Comparison of ENCODE assay signal across 1 cellular context in the genomic region with DNA sequence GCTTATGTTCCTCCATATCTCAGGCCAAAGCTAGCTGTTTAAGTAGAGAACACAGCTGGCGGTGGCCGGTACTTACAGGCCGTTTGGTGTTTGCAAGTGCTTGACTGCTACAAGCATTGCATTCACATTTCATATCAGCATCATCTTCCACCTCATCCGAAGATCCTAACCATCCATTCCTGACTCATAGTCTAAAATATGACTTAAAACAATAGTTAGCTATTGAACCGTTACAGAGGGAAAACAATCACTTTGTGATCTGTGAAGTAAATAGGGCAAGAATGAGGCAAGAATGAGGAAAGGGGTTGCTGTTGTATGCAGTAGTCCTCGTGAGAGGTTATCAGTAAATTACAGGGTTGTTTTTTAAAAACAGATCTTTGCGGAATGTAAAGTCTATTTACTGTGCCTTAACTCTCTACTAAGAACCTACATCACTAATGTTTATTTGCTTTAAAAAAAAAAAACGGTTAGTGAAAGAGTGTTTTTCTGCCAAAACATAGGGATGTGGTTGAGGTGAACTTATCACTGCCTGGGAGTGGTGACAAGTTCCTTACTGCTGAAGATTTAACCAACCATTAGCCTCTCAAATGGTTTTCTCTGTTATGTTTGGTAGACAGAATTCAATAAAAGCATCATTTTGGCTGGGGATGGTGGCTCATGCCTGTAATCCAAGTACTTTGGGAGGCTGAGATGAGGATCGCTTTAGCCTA.
A peak's percentile ranks its signal among the peaks of the same experiment; 100 is the strongest.
TF ChIP-seq lines count a peak whose summit lies in the region.

No MANE protein-coding gene starts in this region.

TF ChIP-seq in SK-N-SH, 30 proteins besides CTCF, POLR2A, EP300 and RAD21 (continued from another document):
- TF ChIP-seq, protein P1, sequence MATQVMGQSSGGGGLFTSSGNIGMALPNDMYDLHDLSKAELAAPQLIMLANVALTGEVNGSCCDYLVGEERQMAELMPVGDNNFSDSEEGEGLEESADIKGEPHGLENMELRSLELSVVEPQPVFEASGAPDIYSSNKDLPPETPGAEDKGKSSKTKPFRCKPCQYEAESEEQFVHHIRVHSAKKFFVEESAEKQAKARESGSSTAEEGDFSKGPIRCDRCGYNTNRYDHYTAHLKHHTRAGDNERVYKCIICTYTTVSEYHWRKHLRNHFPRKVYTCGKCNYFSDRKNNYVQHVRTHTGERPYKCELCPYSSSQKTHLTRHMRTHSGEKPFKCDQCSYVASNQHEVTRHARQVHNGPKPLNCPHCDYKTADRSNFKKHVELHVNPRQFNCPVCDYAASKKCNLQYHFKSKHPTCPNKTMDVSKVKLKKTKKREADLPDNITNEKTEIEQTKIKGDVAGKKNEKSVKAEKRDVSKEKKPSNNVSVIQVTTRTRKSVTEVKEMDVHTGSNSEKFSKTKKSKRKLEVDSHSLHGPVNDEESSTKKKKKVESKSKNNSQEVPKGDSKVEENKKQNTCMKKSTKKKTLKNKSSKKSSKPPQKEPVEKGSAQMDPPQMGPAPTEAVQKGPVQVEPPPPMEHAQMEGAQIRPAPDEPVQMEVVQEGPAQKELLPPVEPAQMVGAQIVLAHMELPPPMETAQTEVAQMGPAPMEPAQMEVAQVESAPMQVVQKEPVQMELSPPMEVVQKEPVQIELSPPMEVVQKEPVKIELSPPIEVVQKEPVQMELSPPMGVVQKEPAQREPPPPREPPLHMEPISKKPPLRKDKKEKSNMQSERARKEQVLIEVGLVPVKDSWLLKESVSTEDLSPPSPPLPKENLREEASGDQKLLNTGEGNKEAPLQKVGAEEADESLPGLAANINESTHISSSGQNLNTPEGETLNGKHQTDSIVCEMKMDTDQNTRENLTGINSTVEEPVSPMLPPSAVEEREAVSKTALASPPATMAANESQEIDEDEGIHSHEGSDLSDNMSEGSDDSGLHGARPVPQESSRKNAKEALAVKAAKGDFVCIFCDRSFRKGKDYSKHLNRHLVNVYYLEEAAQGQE (IDR thresholded peaks at IDR 0.05; ENCODE audit: low read depth, low read length), result no peak
- TF ChIP-seq MXI1 (IDR thresholded peaks at IDR 0.05; ENCODE audit: low read depth, low read length) (no peak), MEF2A (IDR thresholded peaks at IDR 0.05; ENCODE audit: borderline replicate concordance, low read depth) (no peak), CHD2 (IDR thresholded peaks at IDR 0.05; ENCODE audit: low read length, partially characterized antibody) (no peak), TAF1 (IDR thresholded peaks at IDR 0.05; ENCODE audit: borderline replicate concordance, low read depth, low read length) (no peak), FOSL2 (IDR thresholded peaks at IDR 0.05; ENCODE audit: borderline replicate concordance, low read depth) (peak; percentile 71; the same call in 1 of the 2 replicates), POLR2AphosphoS5 (IDR thresholded peaks at IDR 0.05; ENCODE audit: low read depth, low read length) (peak; percentile 30; the same call in 1 of the 2 replicates), GATA2 (CRISPR knock-in tag; IDR thresholded peaks at IDR 0.05) (no peak), EZH2phosphoT487 (IDR thresholded peaks at IDR 0.05; ENCODE audit: borderline replicate concordance, low read depth) (no peak), ELF1 (IDR thresholded peaks at IDR 0.05) (no peak), FOXM1 (IDR thresholded peaks at IDR 0.05; ENCODE audit: low read depth) (no peak), YY1 (IDR thresholded peaks at IDR 0.05; ENCODE audit: low read depth) (no peak), NFIC (IDR thresholded peaks at IDR 0.05; ENCODE audit: borderline replicate concordance) (no peak), GABPA (IDR thresholded peaks at IDR 0.05; ENCODE audit: low read depth) (no peak), RCOR1 (IDR thresholded peaks at IDR 0.05; ENCODE audit: low read length) (no peak), FOXJ3 (CRISPR knock-in tag; IDR thresholded peaks at IDR 0.05) (no peak), RXRA (IDR thresholded peaks at IDR 0.05; ENCODE audit: borderline replicate concordance, low read depth) (no peak), RFX5 (IDR thresholded peaks at IDR 0.05; ENCODE audit: low read length) (no peak), TCF12 (IDR thresholded peaks at IDR 0.05) (peak; percentile 85), TEAD4 (IDR thresholded peaks at IDR 0.05; ENCODE audit: borderline replicate concordance, insufficient read depth) (peak; percentile 20; the same call in 1 of the 2 replicates), NRF1 (IDR thresholded peaks at IDR 0.05; ENCODE audit: low read depth, low read length) (no peak), SMC3 (IDR thresholded peaks at IDR 0.05; ENCODE audit: low read depth, low read length) (no peak), JUND (IDR thresholded peaks at IDR 0.05) (peak; percentile 66)
- TF ChIP-seq, protein P2, sequence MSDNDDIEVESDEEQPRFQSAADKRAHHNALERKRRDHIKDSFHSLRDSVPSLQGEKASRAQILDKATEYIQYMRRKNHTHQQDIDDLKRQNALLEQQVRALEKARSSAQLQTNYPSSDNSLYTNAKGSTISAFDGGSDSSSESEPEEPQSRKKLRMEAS (IDR thresholded peaks at IDR 0.05; ENCODE audit: low read depth), result peak; percentile 55; the same call in 1 of the 2 replicates
- TF ChIP-seq, protein P3, sequence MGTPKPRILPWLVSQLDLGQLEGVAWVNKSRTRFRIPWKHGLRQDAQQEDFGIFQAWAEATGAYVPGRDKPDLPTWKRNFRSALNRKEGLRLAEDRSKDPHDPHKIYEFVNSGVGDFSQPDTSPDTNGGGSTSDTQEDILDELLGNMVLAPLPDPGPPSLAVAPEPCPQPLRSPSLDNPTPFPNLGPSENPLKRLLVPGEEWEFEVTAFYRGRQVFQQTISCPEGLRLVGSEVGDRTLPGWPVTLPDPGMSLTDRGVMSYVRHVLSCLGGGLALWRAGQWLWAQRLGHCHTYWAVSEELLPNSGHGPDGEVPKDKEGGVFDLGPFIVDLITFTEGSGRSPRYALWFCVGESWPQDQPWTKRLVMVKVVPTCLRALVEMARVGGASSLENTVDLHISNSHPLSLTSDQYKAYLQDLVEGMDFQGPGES (IDR thresholded peaks at IDR 0.05; ENCODE audit: low read depth, low read length), result no peak
- TF ChIP-seq, protein P4, sequence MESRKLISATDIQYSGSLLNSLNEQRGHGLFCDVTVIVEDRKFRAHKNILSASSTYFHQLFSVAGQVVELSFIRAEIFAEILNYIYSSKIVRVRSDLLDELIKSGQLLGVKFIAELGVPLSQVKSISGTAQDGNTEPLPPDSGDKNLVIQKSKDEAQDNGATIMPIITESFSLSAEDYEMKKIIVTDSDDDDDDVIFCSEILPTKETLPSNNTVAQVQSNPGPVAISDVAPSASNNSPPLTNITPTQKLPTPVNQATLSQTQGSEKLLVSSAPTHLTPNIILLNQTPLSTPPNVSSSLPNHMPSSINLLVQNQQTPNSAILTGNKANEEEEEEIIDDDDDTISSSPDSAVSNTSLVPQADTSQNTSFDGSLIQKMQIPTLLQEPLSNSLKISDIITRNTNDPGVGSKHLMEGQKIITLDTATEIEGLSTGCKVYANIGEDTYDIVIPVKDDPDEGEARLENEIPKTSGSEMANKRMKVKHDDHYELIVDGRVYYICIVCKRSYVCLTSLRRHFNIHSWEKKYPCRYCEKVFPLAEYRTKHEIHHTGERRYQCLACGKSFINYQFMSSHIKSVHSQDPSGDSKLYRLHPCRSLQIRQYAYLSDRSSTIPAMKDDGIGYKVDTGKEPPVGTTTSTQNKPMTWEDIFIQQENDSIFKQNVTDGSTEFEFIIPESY (IDR thresholded peaks at IDR 0.05; ENCODE audit: borderline replicate concordance, low read depth), result no peak
- TF ChIP-seq, protein P5, sequence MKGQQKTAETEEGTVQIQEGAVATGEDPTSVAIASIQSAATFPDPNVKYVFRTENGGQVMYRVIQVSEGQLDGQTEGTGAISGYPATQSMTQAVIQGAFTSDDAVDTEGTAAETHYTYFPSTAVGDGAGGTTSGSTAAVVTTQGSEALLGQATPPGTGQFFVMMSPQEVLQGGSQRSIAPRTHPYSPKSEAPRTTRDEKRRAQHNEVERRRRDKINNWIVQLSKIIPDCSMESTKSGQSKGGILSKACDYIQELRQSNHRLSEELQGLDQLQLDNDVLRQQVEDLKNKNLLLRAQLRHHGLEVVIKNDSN (IDR thresholded peaks at IDR 0.05; ENCODE audit: borderline replicate concordance, low read depth), result no peak
